20 cellular contexts compared by ENCODE assay signal in genomic region chr9:97668485-97668884, GRCh38.
"Had no signal": no experiment of that assay in that cellular context is flagged by ENCODE, and none has a peak within 500 bp of the region (broad histone marks: within the 10 kb centered on the region; RNA-seq: fewer than 3 reads in every experiment).

No MANE protein-coding gene starts in this region.

- H3K4me3 ChIP-seq: cardiac muscle cell, gastroesophageal sphincter, heart left ventricle, lung, right lobe of liver, suprapubic skin had no signal

- FAIRE-seq: kidney, small intestine had no signal

- H3K27ac ChIP-seq: cardiac muscle cell, gastroesophageal sphincter, heart left ventricle, parathyroid adenoma, right lobe of liver, suprapubic skin, WERI-Rb-1 had no signal

- H3K9me3 ChIP-seq: gastroesophageal sphincter, heart left ventricle, right lobe of liver, suprapubic skin had no signal

- H3K9me3 Mint-ChIP-seq: dendritic cell treated with granulocyte-macrophage colony-stimulating factor and Interleukin-4, amounts not matched to agents 40 ng/mL and 50 ng/mL, for 4 days; mesothelial cell of epicardium; nephron had no signal

- H3K4me1 Mint-ChIP-seq: mesothelial cell of epicardium, nephron had no signal

- H3K27me3 ChIP-seq: cardiac muscle cell, gastroesophageal sphincter, heart left ventricle, right lobe of liver, suprapubic skin had no signal

- H3K4me1 ChIP-seq: parathyroid adenoma, right lobe of liver, suprapubic skin had no signal

- H3K27ac Mint-ChIP-seq: dendritic cell treated with granulocyte-macrophage colony-stimulating factor and Interleukin-4, amounts not matched to agents 40 ng/mL and 50 ng/mL, for 4 days; mesothelial cell of epicardium; nephron had no signal

- DNase-seq: amniotic stem cell; effector CD8-positive, alpha-beta T cell; heart left ventricle; kidney; right lobe of liver; Right ventricle myocardium superior; small intestine; SW 1271; trophoblast cell; WERI-Rb-1 had no signal

- H3K4me3 Mint-ChIP-seq: dendritic cell treated with granulocyte-macrophage colony-stimulating factor and Interleukin-4, amounts not matched to agents 40 ng/mL and 50 ng/mL, for 4 days; mesothelial cell of epicardium; nephron had no signal

- ATAC-seq: esophagus mucosa, gastroesophageal sphincter, heart left ventricle, left lobe of liver, right lobe of liver had no signal

- H3K27me3 Mint-ChIP-seq: dendritic cell treated with granulocyte-macrophage colony-stimulating factor and Interleukin-4, amounts not matched to agents 40 ng/mL and 50 ng/mL, for 4 days had no signal
